2 cellular contexts compared by ENCODE assay signal in genomic region chr18:79353238-79353637, GRCh38.
A peak's percentile ranks its signal among the peaks of the same experiment; 100 is the strongest.
TF ChIP-seq lines count a peak whose summit lies in the region.

No MANE protein-coding gene starts in this region.

TF ChIP-seq in HepG2, 621 proteins besides CTCF, POLR2A, EP300 and RAD21 (continued from another document):
- TF ChIP-seq ZNF687 (CRISPR knock-in tag; IDR thresholded peaks at IDR 0.05) = peak; percentile 16; the same call in 1 of the 2 replicates
- peak; percentile 41; the same call in 1 of the 2 replicates for TF ChIP-seq STAG1 (CRISPR knock-in tag; IDR thresholded peaks at IDR 0.05)

TF ChIP-seq in WTC11, 78 proteins besides CTCF, POLR2A, EP300 and RAD21 (continued from another document):
- TF ChIP-seq ZNF532 (CRISPR knock-in tag; IDR thresholded peaks at IDR 0.05; ENCODE audit: borderline replicate concordance) (no peak), ZNF425 (CRISPR knock-in tag; conservative IDR thresholded peaks at IDR 0.05) (no peak), E2F1 (CRISPR knock-in tag; IDR thresholded peaks at IDR 0.05) (no peak), ATF2 (CRISPR knock-in tag; IDR thresholded peaks at IDR 0.05; ENCODE audit: borderline replicate concordance, low read depth) (no peak), NFYB (CRISPR knock-in tag; conservative IDR thresholded peaks at IDR 0.05; ENCODE audit: low read depth) (no peak), GABPB1 (CRISPR knock-in tag; IDR thresholded peaks at IDR 0.05) (no peak), NR2C2 (CRISPR knock-in tag; IDR thresholded peaks at IDR 0.05) (no peak), HMGXB4 (CRISPR knock-in tag; IDR thresholded peaks at IDR 0.05) (no peak), E2F5 (CRISPR knock-in tag; IDR thresholded peaks at IDR 0.05) (no peak), RELA (CRISPR knock-in tag; IDR thresholded peaks at IDR 0.05; ENCODE audit: borderline replicate concordance) (no peak)
TF ChIP-seq in WTC11: peak in this region for 0.
